ENCODE assay signal across 19 cellular contexts in genomic region chr11:563812-564578, GRCh38. TPM values are rescaled to one million over a fixed set of nuclear protein-coding genes. Genes with fewer than 3 reads are reported as not detected.
DNase-seq lines count a peak whose midpoint lies in the region; ATAC-seq and TF ChIP-seq lines count a peak whose summit lies in the region.
"Had no signal": no experiment of that assay in that cellular context is flagged by ENCODE, and none has a peak within 500 bp of the region (broad histone marks: within the 10 kb centered on the region; RNA-seq: fewer than 3 reads in every experiment).

No MANE protein-coding gene starts in this region.

- no peaks in the 10 kb centered on the region for H3K9me3 ChIP-seq in stomach
- no peaks in the 10 kb centered on the region for H3K9me3 ChIP-seq in CD8-positive, alpha-beta T cell (ENCODE audit: low read length)
- H3K9me3 ChIP-seq: gastroesophageal sphincter, tibial artery had no signal

- H3K36me3 ChIP-seq in stomach = peaks cover 0 to 16% (median 7%) of the 10 kb centered on the region in 4 donors
- H3K36me3 ChIP-seq in CD8-positive, alpha-beta T cell (ENCODE audit: insufficient read depth, low read length) = no peaks in the 10 kb centered on the region
- H3K36me3 ChIP-seq: gastroesophageal sphincter, tibial artery had no signal

- H3K9me3 Mint-ChIP-seq in activated CD8-positive, alpha-beta T cell treated with anti-CD3 and anti-CD28 coated beads, Interleukin-2, amount 10 ng/mL, durations not matched to agents 7 days and 5 days (ENCODE audit: insufficient read depth) = no peaks in the 10 kb centered on the region
- H3K9me3 Mint-ChIP-seq in activated CD8-positive, alpha-beta T cell treated with anti-CD3 and anti-CD28 coated beads for 36 hours = no peaks in the 10 kb centered on the region
- H3K9me3 Mint-ChIP-seq in stimulated activated naive B cell treated with anti-CD40 and anti-IgM and Interleukin-4, amounts not matched to agents 10 μg/mL and 1 μg/mL and 100 μg/mL, for 72 hours = no peaks in the 10 kb centered on the region
- no peaks in the 10 kb centered on the region for H3K9me3 Mint-ChIP-seq in CD8-positive, alpha-beta T cell
- no peaks in the 10 kb centered on the region for H3K9me3 Mint-ChIP-seq in activated T-cell treated with anti-CD3 and anti-CD28 coated beads, Interleukin-2, amount 50 U/mL, for 72 hours
- H3K9me3 Mint-ChIP-seq: CD4-positive, alpha-beta memory T cell had no signal

- H3K27me3 Mint-ChIP-seq in activated CD8-positive, alpha-beta T cell treated with anti-CD3 and anti-CD28 coated beads, Interleukin-2, amount 10 ng/mL, durations not matched to agents 7 days and 5 days (ENCODE audit: low read depth) = peaks cover 3% of the 10 kb centered on the region
- no peaks in the 10 kb centered on the region for H3K27me3 Mint-ChIP-seq in activated CD8-positive, alpha-beta T cell treated with anti-CD3 and anti-CD28 coated beads for 36 hours
- no peaks in the 10 kb centered on the region for H3K27me3 Mint-ChIP-seq in stimulated activated naive B cell treated with anti-CD40 and anti-IgM and Interleukin-4, amounts not matched to agents 10 μg/mL and 1 μg/mL and 100 μg/mL, for 72 hours
- no peaks in the 10 kb centered on the region for H3K27me3 Mint-ChIP-seq in CD8-positive, alpha-beta T cell (ENCODE audit: low read depth)
- no peaks in the 10 kb centered on the region for H3K27me3 Mint-ChIP-seq in activated T-cell treated with anti-CD3 and anti-CD28 coated beads, Interleukin-2, amount 50 U/mL, for 72 hours (ENCODE audit: low read depth)
- H3K27me3 Mint-ChIP-seq: CD4-positive, alpha-beta memory T cell; T-helper 17 cell had no signal

- 53 to 72% (median 60%) methylated on average over 1 to 12 of the region's 12 CpGs for WGBS in stomach, 5 donors

- H3K36me3 Mint-ChIP-seq in activated CD8-positive, alpha-beta T cell treated with anti-CD3 and anti-CD28 coated beads, Interleukin-2, amount 10 ng/mL, durations not matched to agents 7 days and 5 days (ENCODE audit: low read depth) = peaks cover 18% of the 10 kb centered on the region
- H3K36me3 Mint-ChIP-seq in activated CD8-positive, alpha-beta T cell treated with anti-CD3 and anti-CD28 coated beads for 36 hours (ENCODE audit: low read depth) = peaks cover 23% of the 10 kb centered on the region
- peaks cover 8% of the 10 kb centered on the region in 2 donors for H3K36me3 Mint-ChIP-seq in stimulated activated naive B cell treated with anti-CD40 and anti-IgM and Interleukin-4, amounts not matched to agents 10 μg/mL and 1 μg/mL and 100 μg/mL, for 72 hours
- H3K36me3 Mint-ChIP-seq in CD8-positive, alpha-beta T cell = peaks cover 8% of the 10 kb centered on the region
- H3K36me3 Mint-ChIP-seq in activated T-cell treated with anti-CD3 and anti-CD28 coated beads, Interleukin-2, amount 50 U/mL, for 72 hours (ENCODE audit: insufficient read depth in 2 of 2) = no peaks in the 10 kb centered on the region

- no peak for TF ChIP-seq EP300 in stomach (IDR thresholded peaks at IDR 0.05)

- CTCF ChIA-PET in activated CD8-positive, alpha-beta T cell treated with anti-CD3 and anti-CD28 coated beads, Interleukin-2, amount 10 ng/mL, durations not matched to agents 7 days and 5 days (lab: Charles Lee) = interaction anchor here (1.5 kb wide), 1 partner anchor 9 kb away, joined by 6 read pairs; no protein-coding TSS in a partner anchor
- CTCF ChIA-PET in activated CD8-positive, alpha-beta T cell treated with anti-CD3 and anti-CD28 coated beads for 36 hours (lab: Charles Lee) = interaction anchor here (1.2 to 2.9 kb wide), 3 partner anchors 9 to 165 kb away, joined by 3 to 14 read pairs (median 3); no protein-coding TSS in a partner anchor
- CTCF ChIA-PET in RWPE1 (lab: Yijun Ruan, JAX) = interaction anchor here (0.6 to 1.5 kb wide), 2 partner anchors 9 to 184 kb away, joined by 3 to 12 read pairs; no protein-coding TSS in a partner anchor
- CTCF ChIA-PET in CD8-positive, alpha-beta T cell (lab: Charles Lee) = interaction anchor here (1.3 kb wide), 1 partner anchor 9 kb away, joined by 6 read pairs; no protein-coding TSS in a partner anchor

- intact Hi-C loops in activated CD8-positive, alpha-beta T cell treated with anti-CD3 and anti-CD28 coated beads for 36 hours (cut with micrococcal nuclease) = no loop called here
- intact Hi-C loops in stomach (cut with DNase I; ENCODE audit: low total_unique reads) = no loop called here
- intact Hi-C loops in CD8-positive, alpha-beta T cell (cut with DNase I, micrococcal nuclease) = no loop called here

- no peak for TF ChIP-seq POLR2A in stomach (IDR thresholded peaks at IDR 0.05)

- TF ChIP-seq CTCF in activated CD8-positive, alpha-beta T cell treated with anti-CD3 and anti-CD28 coated beads for 36 hours (IDR thresholded peaks at IDR 0.05) = no peak
- TF ChIP-seq CTCF in RWPE1 (conservative IDR thresholded peaks at IDR 0.05; ENCODE audit: low read depth) (no peak), stomach (IDR thresholded peaks at IDR 0.05) (no peak)
- no peak for TF ChIP-seq CTCF in CD8-positive, alpha-beta T cell (IDR thresholded peaks at IDR 0.05)

- H3K27ac ChIP-seq in RWPE1 = peak overlapping the region; percentile 86
- H3K27ac ChIP-seq in stomach = peak overlapping the region in 3 of 5 donors; percentile 29 to 95 (median 29)
- H3K27ac ChIP-seq in CD8-positive, alpha-beta T cell (ENCODE audit: low read depth, low read length) = no peak overlapping the region
- H3K27ac ChIP-seq: gastroesophageal sphincter, tibial artery had no signal

- H3K4me3 ChIP-seq in stomach = no peak overlapping the region
- H3K4me3 ChIP-seq in CD8-positive, alpha-beta T cell (ENCODE audit: low read depth, low read length) = no peak overlapping the region
- H3K4me3 ChIP-seq: gastroesophageal sphincter, tibial artery had no signal

- no peak for ATAC-seq in activated CD8-positive, alpha-beta T cell treated with anti-CD3 and anti-CD28 coated beads, Interleukin-2, amount 10 ng/mL, durations not matched to agents 7 days and 5 days
- ATAC-seq in activated CD8-positive, alpha-beta T cell treated with anti-CD3 and anti-CD28 coated beads for 36 hours = no peak
- ATAC-seq in esophagus mucosa = peak; percentile 8
- no peak for ATAC-seq in stimulated activated naive B cell treated with anti-CD40 and anti-IgM and Interleukin-4, amounts not matched to agents 10 μg/mL and 1 μg/mL and 100 μg/mL, for 72 hours (replicated peaks)
- no peak for ATAC-seq in CD8-positive, alpha-beta T cell
- no peak for ATAC-seq in activated T-cell treated with anti-CD3 and anti-CD28 coated beads, Interleukin-2, amount 50 U/mL, for 72 hours (replicated peaks in 1 of 2)
- ATAC-seq: gastroesophageal sphincter, left ventricle myocardium superior, T-helper 17 cell had no signal

- H3K27ac Mint-ChIP-seq in activated CD8-positive, alpha-beta T cell treated with anti-CD3 and anti-CD28 coated beads, Interleukin-2, amount 10 ng/mL, durations not matched to agents 7 days and 5 days = peak overlapping the region; percentile 15
- no peak overlapping the region for H3K27ac Mint-ChIP-seq in activated CD8-positive, alpha-beta T cell treated with anti-CD3 and anti-CD28 coated beads for 36 hours
- H3K27ac Mint-ChIP-seq in stimulated activated naive B cell treated with anti-CD40 and anti-IgM and Interleukin-4, amounts not matched to agents 10 μg/mL and 1 μg/mL and 100 μg/mL, for 72 hours = no peak overlapping the region
- no peak overlapping the region for H3K27ac Mint-ChIP-seq in CD8-positive, alpha-beta T cell
- no peak overlapping the region for H3K27ac Mint-ChIP-seq in activated T-cell treated with anti-CD3 and anti-CD28 coated beads, Interleukin-2, amount 50 U/mL, for 72 hours
- H3K27ac Mint-ChIP-seq: T-helper 17 cell had no signal

- peaks cover 29 to 68% (median 64%) of the 10 kb centered on the region in 4 donors for H3K4me1 ChIP-seq in stomach
- peaks cover 19% of the 10 kb centered on the region for H3K4me1 ChIP-seq in CD8-positive, alpha-beta T cell (ENCODE audit: insufficient read depth, low read length)

- peaks cover 0 to 12% (median 0%) of the 10 kb centered on the region in 3 donors for H3K27me3 ChIP-seq in stomach
- H3K27me3 ChIP-seq in CD8-positive, alpha-beta T cell (ENCODE audit: insufficient read depth, low read length) = no peaks in the 10 kb centered on the region

- no peak for DNase-seq in activated CD8-positive, alpha-beta T cell treated with anti-CD3 and anti-CD28 coated beads, Interleukin-2, amount 10 ng/mL, durations not matched to agents 7 days and 5 days
- DNase-seq in activated CD8-positive, alpha-beta T cell treated with anti-CD3 and anti-CD28 coated beads for 36 hours = no peak
- DNase-seq in RWPE1 (ENCODE audit: low spot score) (no peak), stomach (no peak)
- no peak for DNase-seq in stimulated activated naive B cell treated with anti-CD40 and anti-IgM and Interleukin-4, amounts not matched to agents 10 μg/mL and 1 μg/mL and 100 μg/mL, for 72 hours
- no peak for DNase-seq in CD8-positive, alpha-beta T cell
- DNase-seq in activated T-cell treated with anti-CD3 and anti-CD28 coated beads, Interleukin-2, amount 50 U/mL, for 72 hours = no peak
- DNase-seq: activated gamma-delta T cell, aorta, left ventricle myocardium superior, NCI-H345, SIG-M5, small intestine, T-helper 17 cell, tibial artery had no signal

- POLR2A ChIA-PET in activated CD8-positive, alpha-beta T cell treated with anti-CD3 and anti-CD28 coated beads, Interleukin-2, amount 10 ng/mL, durations not matched to agents 7 days and 5 days (lab: Charles Lee) = interaction anchor here (0.7 to 3.5 kb wide), 3 partner anchors 12 to 13 kb away, joined by 3 to 17 read pairs (median 3); partner anchors contain the start of gene PHRF1
- POLR2A ChIA-PET in activated CD8-positive, alpha-beta T cell treated with anti-CD3 and anti-CD28 coated beads for 36 hours (lab: Charles Lee) = interaction anchor here (0.6 to 1.2 kb wide), 3 partner anchors 8 to 52 kb away, joined by 3 read pairs; partner anchors contain the start of gene IRF7
- POLR2A ChIA-PET in RWPE1 (lab: Yijun Ruan, JAX; ENCODE audit: low non-redundant PET) = interaction anchor here (0.6 kb wide), 1 partner anchor 9 kb away, joined by 3 read pairs; no protein-coding TSS in a partner anchor
- POLR2A ChIA-PET in CD8-positive, alpha-beta T cell (lab: Charles Lee) = interaction anchor here (1.0 kb wide), 1 partner anchor 12 kb away, joined by 3 read pairs; the partner anchor contains the start of gene PHRF1

- H3K4me3 Mint-ChIP-seq in activated CD8-positive, alpha-beta T cell treated with anti-CD3 and anti-CD28 coated beads, Interleukin-2, amount 10 ng/mL, durations not matched to agents 7 days and 5 days = no peak overlapping the region
- no peak overlapping the region for H3K4me3 Mint-ChIP-seq in activated CD8-positive, alpha-beta T cell treated with anti-CD3 and anti-CD28 coated beads for 36 hours
- no peak overlapping the region for H3K4me3 Mint-ChIP-seq in stimulated activated naive B cell treated with anti-CD40 and anti-IgM and Interleukin-4, amounts not matched to agents 10 μg/mL and 1 μg/mL and 100 μg/mL, for 72 hours
- H3K4me3 Mint-ChIP-seq in CD8-positive, alpha-beta T cell = no peak overlapping the region
- no peak overlapping the region for H3K4me3 Mint-ChIP-seq in activated T-cell treated with anti-CD3 and anti-CD28 coated beads, Interleukin-2, amount 50 U/mL, for 72 hours
- H3K4me3 Mint-ChIP-seq: T-helper 17 cell had no signal

- H3K4me1 Mint-ChIP-seq in activated CD8-positive, alpha-beta T cell treated with anti-CD3 and anti-CD28 coated beads, Interleukin-2, amount 10 ng/mL, durations not matched to agents 7 days and 5 days (ENCODE audit: low read depth) = peaks cover 24% of the 10 kb centered on the region
- H3K4me1 Mint-ChIP-seq in activated CD8-positive, alpha-beta T cell treated with anti-CD3 and anti-CD28 coated beads for 36 hours (ENCODE audit: low read depth) = peaks cover 9% of the 10 kb centered on the region
- H3K4me1 Mint-ChIP-seq in stimulated activated naive B cell treated with anti-CD40 and anti-IgM and Interleukin-4, amounts not matched to agents 10 μg/mL and 1 μg/mL and 100 μg/mL, for 72 hours = peaks cover 16 to 17% of the 10 kb centered on the region in 2 donors
- H3K4me1 Mint-ChIP-seq in CD8-positive, alpha-beta T cell (ENCODE audit: low read depth) = peaks cover 19% of the 10 kb centered on the region
- H3K4me1 Mint-ChIP-seq in activated T-cell treated with anti-CD3 and anti-CD28 coated beads, Interleukin-2, amount 50 U/mL, for 72 hours (ENCODE audit: low read depth) = peaks cover 10% of the 10 kb centered on the region

RNA-seq across cellular contexts. Expression of gene RASSF7, which starts 3.2 kb away (rescaled TPM):
- total RNA-seq in activated CD8-positive, alpha-beta T cell treated with anti-CD3 and anti-CD28 coated beads, Interleukin-2, amount 10 ng/mL, durations not matched to agents 7 days and 5 days = 10 to 100 TPM; 32.2 to 36.1 TPM
- 10 to 100 TPM; 16.8 to 17.3 TPM for total RNA-seq in activated CD8-positive, alpha-beta T cell treated with anti-CD3 and anti-CD28 coated beads for 36 hours
- total RNA-seq in esophagus mucosa (19.6 TPM), stomach (100 to 1,000 TPM in 2 of 5 donors, 10 to 100 TPM in 3; 16.7 to 330 (median 86.6) TPM)
- 100 to 1,000 TPM in 2 of 3 donors, 10 to 100 TPM in 1; 73.0 to 121 (median 103) TPM for polyA plus RNA-seq in stomach
- total RNA-seq in CD8-positive, alpha-beta T cell = 10 to 100 TPM; 11.8 to 15.3 TPM
- 10 to 100 TPM; 13.5 to 14.2 TPM for total RNA-seq in activated T-cell treated with anti-CD3 and anti-CD28 coated beads, Interleukin-2, amount 50 U/mL, for 72 hours

RNA-seq across cellular contexts. Expression of gene LMNTD2, which starts 3.5 kb away (rescaled TPM):
- under 1 TPM; 0.34 to 0.81 TPM for total RNA-seq in activated CD8-positive, alpha-beta T cell treated with anti-CD3 and anti-CD28 coated beads, Interleukin-2, amount 10 ng/mL, durations not matched to agents 7 days and 5 days
- 1 to 10 TPM in 1 of 2 experiments, under 1 TPM in 1; 0.88 to 1.3 TPM for total RNA-seq in activated CD8-positive, alpha-beta T cell treated with anti-CD3 and anti-CD28 coated beads for 36 hours
- total RNA-seq in esophagus mucosa (3.0 TPM), stomach (10 to 100 TPM in 3 of 5 donors, 1 to 10 TPM in 1, under 1 TPM in 1; 0.55 to 92.7 (median 12.8) TPM)
- 1 to 10 TPM; 6.3 to 9.2 (median 7.2) TPM for polyA plus RNA-seq in stomach
- total RNA-seq in CD8-positive, alpha-beta T cell = 1 to 10 TPM; 4.2 to 5.6 TPM
- total RNA-seq in activated T-cell treated with anti-CD3 and anti-CD28 coated beads, Interleukin-2, amount 50 U/mL, for 72 hours = 1 to 10 TPM; 3.1 to 5.5 TPM

RNA-seq across cellular contexts. Expression of gene PHRF1, which starts 12.3 kb away (rescaled TPM):
- 10 to 100 TPM; 53.7 to 58.1 TPM for total RNA-seq in activated CD8-positive, alpha-beta T cell treated with anti-CD3 and anti-CD28 coated beads, Interleukin-2, amount 10 ng/mL, durations not matched to agents 7 days and 5 days
- total RNA-seq in activated CD8-positive, alpha-beta T cell treated with anti-CD3 and anti-CD28 coated beads for 36 hours = 10 to 100 TPM; 43.1 to 44.5 TPM
- total RNA-seq in esophagus mucosa (17.6 TPM), stomach (10 to 100 TPM; 17.5 to 60.8 (median 29.9) TPM)
- 10 to 100 TPM in 1 of 3 donors, 1 to 10 TPM in 2; 7.9 to 14.8 (median 9.4) TPM for polyA plus RNA-seq in stomach
- total RNA-seq in CD8-positive, alpha-beta T cell = 10 to 100 TPM; 43.2 to 44.9 TPM
- total RNA-seq in activated T-cell treated with anti-CD3 and anti-CD28 coated beads, Interleukin-2, amount 50 U/mL, for 72 hours = 10 to 100 TPM; 29.7 to 31.0 TPM

RNA-seq across cellular contexts. Expression of gene LRRC56, which starts 26.7 kb away (rescaled TPM):
- total RNA-seq in activated CD8-positive, alpha-beta T cell treated with anti-CD3 and anti-CD28 coated beads, Interleukin-2, amount 10 ng/mL, durations not matched to agents 7 days and 5 days = 1 to 10 TPM; 1.9 to 2.2 TPM
- under 1 TPM; 0.67 to 0.99 TPM for total RNA-seq in activated CD8-positive, alpha-beta T cell treated with anti-CD3 and anti-CD28 coated beads for 36 hours
- total RNA-seq in esophagus mucosa = 1.3 TPM
- total RNA-seq in stomach = 1 to 10 TPM in 3 of 5 donors, under 1 TPM in 1, not detected in 1; 0.18 to 8.1 (median 3.3) TPM
- polyA plus RNA-seq in stomach = 1 to 10 TPM; 2.1 to 2.9 (median 2.9) TPM
- total RNA-seq in CD8-positive, alpha-beta T cell = 1 to 10 TPM; 3.2 TPM
- total RNA-seq in activated T-cell treated with anti-CD3 and anti-CD28 coated beads, Interleukin-2, amount 50 U/mL, for 72 hours = 1 to 10 TPM; 1.2 to 3.1 TPM
- total RNA-seq: HT1080 had no signal

RNA-seq across cellular contexts. Expression of gene HRAS, which starts 28.6 kb away (rescaled TPM):
- 10 to 100 TPM; 58.7 to 68.9 TPM for total RNA-seq in activated CD8-positive, alpha-beta T cell treated with anti-CD3 and anti-CD28 coated beads, Interleukin-2, amount 10 ng/mL, durations not matched to agents 7 days and 5 days
- 10 to 100 TPM; 30.4 to 34.6 TPM for total RNA-seq in activated CD8-positive, alpha-beta T cell treated with anti-CD3 and anti-CD28 coated beads for 36 hours
- total RNA-seq in esophagus mucosa = 118 TPM
- 10 to 100 TPM; 14.2 to 87.5 (median 21.6) TPM for total RNA-seq in stomach
- 100 to 1,000 TPM; 108 to 181 (median 131) TPM for polyA plus RNA-seq in stomach
- 10 to 100 TPM; 25.2 to 25.5 TPM for total RNA-seq in CD8-positive, alpha-beta T cell
- total RNA-seq in activated T-cell treated with anti-CD3 and anti-CD28 coated beads, Interleukin-2, amount 50 U/mL, for 72 hours = 10 to 100 TPM; 28.8 to 40.1 TPM
